Comparison of ENCODE assay signal across 2 cellular contexts in genomic region chr17:39979865-39980401, GRCh38.
A peak's percentile ranks its signal among the peaks of the same experiment; 100 is the strongest.
TF ChIP-seq lines count a peak whose summit lies in the region.

No MANE protein-coding gene starts in this region.

TF ChIP-seq in GM12891, 5 proteins besides CTCF, POLR2A, EP300 and RAD21:
- TF ChIP-seq PAX5 (IDR thresholded peaks at IDR 0.05; ENCODE audit: insufficient read depth, low read length, severe bottlenecking) (no peak), SPI1 (IDR thresholded peaks at IDR 0.05; ENCODE audit: low read depth, low read length) (0 out of 2 replicates have a peak, but pooled peaks have one; percentile 23), TAF1 (IDR thresholded peaks at IDR 0.05; ENCODE audit: low read depth, low read length) (no peak), POU2F2 (IDR thresholded peaks at IDR 0.05; ENCODE audit: low read depth, low read length) (0 out of 2 replicates have a peak, but pooled peaks have one; percentile 12)

TF ChIP-seq in K562, 482 proteins besides CTCF, POLR2A, EP300 and RAD21 (continues in another document):
- no peak for TF ChIP-seq ETS1 (conservative IDR thresholded peaks at IDR 0.05; ENCODE audit: control insufficient read depth, low read depth, low read length)
- no peak for TF ChIP-seq WHSC1 (IDR thresholded peaks at IDR 0.05; ENCODE audit: low read length)
- TF ChIP-seq CTCFL (IDR thresholded peaks at IDR 0.05; ENCODE audit: borderline replicate concordance, insufficient read depth, low read depth, low read length, poor library complexity, severe bottlenecking), result no peak
- TF ChIP-seq ZNF280A (IDR thresholded peaks at IDR 0.05; ENCODE audit: low read depth, partially characterized antibody), result no peak
- no peak for TF ChIP-seq NR2C1 (IDR thresholded peaks at IDR 0.05)
- no peak for TF ChIP-seq NR2C1 (tag; IDR thresholded peaks at IDR 0.05)
- no peak for TF ChIP-seq KHSRP (IDR thresholded peaks at IDR 0.05)
- TF ChIP-seq ILK (tag; IDR thresholded peaks at IDR 0.05; ENCODE audit: borderline replicate concordance, low read depth), result no peak
- TF ChIP-seq NKRF (IDR thresholded peaks at IDR 0.05; ENCODE audit: borderline replicate concordance), result peak; percentile 77
- TF ChIP-seq YY1 (IDR thresholded peaks at IDR 0.05; ENCODE audit: borderline replicate concordance in 1 of 3, control insufficient read depth in 1 of 3, extremely low read depth in 1 of 3, insufficient read depth in 3 of 3, insufficient read length in 1 of 3, insufficient replicate concordance in 2 of 3, low read depth in 1 of 3, low read length in 2 of 3), result peak in 1 of 3 experiments; percentile 59
- TF ChIP-seq ETV1 (tag; conservative IDR thresholded peaks at IDR 0.05; ENCODE audit: low read depth), result 0 out of 2 replicates have a peak, but pooled peaks have one; percentile 17
- TF ChIP-seq FOXK2 (conservative IDR thresholded peaks at IDR 0.05 in 1 of 2, IDR thresholded peaks at IDR 0.05 in 1 of 2; ENCODE audit: low read depth in 2 of 2), result peak in 1 of 2 experiments; percentile 68; a peak in 2 of 4 replicates
- TF ChIP-seq E2F8 (IDR thresholded peaks at IDR 0.05; ENCODE audit: low read depth, partially characterized antibody), result no peak
- TF ChIP-seq KDM5B (IDR thresholded peaks at IDR 0.05; ENCODE audit: insufficient replicate concordance, low read depth, low read length), result no peak
- TF ChIP-seq PTRF (tag; IDR thresholded peaks at IDR 0.05), result no peak
- no peak for TF ChIP-seq FOSL1 (tag; conservative IDR thresholded peaks at IDR 0.05)
- no peak for TF ChIP-seq MLX (CRISPR knock-in tag; conservative IDR thresholded peaks at IDR 0.05)
- no peak for TF ChIP-seq BCL6 (CRISPR knock-in tag; IDR thresholded peaks at IDR 0.05)
- TF ChIP-seq ZNF592 (IDR thresholded peaks at IDR 0.05), result no peak
- no peak for TF ChIP-seq ASH1L (IDR thresholded peaks at IDR 0.05; ENCODE audit: borderline replicate concordance, low read depth, partially characterized antibody)
- no peak for TF ChIP-seq THAP7 (CRISPR knock-in tag; IDR thresholded peaks at IDR 0.05)
- no peak for TF ChIP-seq CEBPG (CRISPR knock-in tag; IDR thresholded peaks at IDR 0.05)
- TF ChIP-seq CEBPG (tag; conservative IDR thresholded peaks at IDR 0.05 in 1 of 2, IDR thresholded peaks at IDR 0.05 in 1 of 2), result no peak
- no peak for TF ChIP-seq XRCC4 (IDR thresholded peaks at IDR 0.05; ENCODE audit: extremely low read depth, insufficient read depth, insufficient read length)
- no peak for TF ChIP-seq ZBTB11 (CRISPR knock-in tag; IDR thresholded peaks at IDR 0.05)
- no peak for TF ChIP-seq CREB3 (tag; conservative IDR thresholded peaks at IDR 0.05; ENCODE audit: low read depth)
- no peak for TF ChIP-seq SRSF7 (optimal IDR thresholded peaks at IDR 0.05; ENCODE audit: low read depth, low read length)
